8 cellular contexts compared by ENCODE assay signal in the genomic region with DNA sequence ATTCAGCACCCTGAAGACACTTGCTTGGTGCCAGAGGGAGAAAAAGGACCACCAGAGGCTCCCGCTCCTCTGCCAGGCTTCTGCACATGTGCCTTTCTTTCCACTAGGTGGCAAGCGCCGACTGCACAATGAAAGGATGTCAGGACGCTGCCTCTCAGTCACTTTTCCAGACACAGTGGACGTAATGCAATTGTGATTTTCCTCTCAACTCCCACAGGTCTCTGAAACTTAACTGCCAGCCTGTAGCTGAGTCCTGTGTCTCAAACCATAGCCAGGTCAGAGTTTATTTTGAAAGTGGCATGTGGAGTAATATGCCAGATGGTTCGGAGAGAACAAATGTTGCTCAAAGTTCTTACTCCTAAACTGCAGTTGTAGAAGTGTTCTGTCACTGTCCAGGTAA.
A peak's percentile ranks its signal among the peaks of the same experiment; 100 is the strongest.
DNase-seq lines count a peak whose midpoint lies in the region; ATAC-seq and TF ChIP-seq lines count a peak whose summit lies in the region.

No MANE protein-coding gene starts in this region.

- no peaks in the 10 kb centered on the region for H4K20me1 ChIP-seq in OCI-LY1 (ENCODE audit: insufficient read depth, low read length)

- no peak overlapping the region for H2AFZ ChIP-seq in OCI-LY1 (ENCODE audit: low read length)

- POLR2A ChIA-PET in A673 (lab: Charles Lee; ENCODE audit: low non-redundant PET), result no interaction called here

- no TSS peak for BruUV-seq in A673 (replicated peaks; lab: Mats Ljungman, UMichigan)

- H3K4me3 Mint-ChIP-seq in activated T-helper 1 cell treated with anti-CD3 and anti-CD28 coated beads, Interleukin-12 subunit alpha, Interleukin-12 subunit beta, Interleukin-2, Interleukin-4 antibody, amounts not matched to agents 30 ng/mL and 10 ng/mL and 1 ng/mL, durations not matched to agents 14 hours and 24 hours and 36 hours, result no peak overlapping the region

- H3F3A ChIP-seq in OCI-LY1 (ENCODE audit: insufficient read depth, low read length), result no peaks in the 10 kb centered on the region

- H3K4me1 ChIP-seq in A673 (ENCODE audit: insufficient read depth, low read length, poor library complexity, severe bottlenecking) (no peaks in the 10 kb centered on the region), HAP-1 (no peaks in the 10 kb centered on the region), OCI-LY1 (ENCODE audit: insufficient read depth, low read length, severe bottlenecking) (no peaks in the 10 kb centered on the region), lower lobe of right lung (peaks cover 8% of the 10 kb centered on the region)

- H3K4me3 ChIP-seq in A673 (ENCODE audit: low read depth, low read length, poor library complexity, severe bottlenecking) (no peak overlapping the region), HAP-1 (no peak overlapping the region), OCI-LY1 (ENCODE audit: low read depth, low read length, poor library complexity, severe bottlenecking) (no peak overlapping the region), dorsolateral prefrontal cortex (no peak overlapping the region), lower lobe of right lung (no peak overlapping the region)

- no peaks in the 10 kb centered on the region for H3K27me3 ChIP-seq in A673 (replicated peaks; ENCODE audit: insufficient read depth, low read depth, low read length, poor library complexity)
- no peaks in the 10 kb centered on the region for H3K27me3 ChIP-seq in HAP-1 (ENCODE audit: low read depth)
- H3K27me3 ChIP-seq in OCI-LY1 (ENCODE audit: insufficient read depth, low read length), result no peaks in the 10 kb centered on the region
- H3K27me3 ChIP-seq in dorsolateral prefrontal cortex, result no peaks in the 10 kb centered on the region
- no peaks in the 10 kb centered on the region for H3K27me3 ChIP-seq in lower lobe of right lung (ENCODE audit: low read depth)

- H3K4me1 Mint-ChIP-seq in activated T-helper 1 cell treated with anti-CD3 and anti-CD28 coated beads, Interleukin-12 subunit alpha, Interleukin-12 subunit beta, Interleukin-2, Interleukin-4 antibody, amounts not matched to agents 30 ng/mL and 10 ng/mL and 1 ng/mL, durations not matched to agents 14 hours and 24 hours and 36 hours (ENCODE audit: low read depth), result no peaks in the 10 kb centered on the region

- no peaks in the 10 kb centered on the region for H3K27me3 Mint-ChIP-seq in activated T-helper 1 cell treated with anti-CD3 and anti-CD28 coated beads, Interleukin-12 subunit alpha, Interleukin-12 subunit beta, Interleukin-2, Interleukin-4 antibody, amounts not matched to agents 30 ng/mL and 10 ng/mL and 1 ng/mL, durations not matched to agents 14 hours and 24 hours and 36 hours (ENCODE audit: insufficient read depth)

- no peaks in the 10 kb centered on the region for H3K79me2 ChIP-seq in OCI-LY1 (ENCODE audit: insufficient read depth, low read length)

- no peak overlapping the region for H3K4me2 ChIP-seq in OCI-LY1 (ENCODE audit: low read length)

- peak; percentile 80 to 94 for ATAC-seq in lower lobe of right lung
- no peak for ATAC-seq in GM19023 (IDR thresholded peaks at IDR 0.05; ENCODE audit: unreplicated experiment)

- CTCF ChIA-PET in A673 (lab: Charles Lee), result no interaction called here

- no peaks in the 10 kb centered on the region for H3K36me3 ChIP-seq in A673 (ENCODE audit: insufficient read depth, low read length, poor library complexity, severe bottlenecking)
- H3K36me3 ChIP-seq in HAP-1 (replicated peaks), result no peaks in the 10 kb centered on the region
- H3K36me3 ChIP-seq in OCI-LY1 (ENCODE audit: insufficient read depth, low read length), result no peaks in the 10 kb centered on the region
- peaks cover 44% of the 10 kb centered on the region for H3K36me3 ChIP-seq in lower lobe of right lung

- no peaks in the 10 kb centered on the region for H3K9me3 Mint-ChIP-seq in activated T-helper 1 cell treated with anti-CD3 and anti-CD28 coated beads, Interleukin-12 subunit alpha, Interleukin-12 subunit beta, Interleukin-2, Interleukin-4 antibody, amounts not matched to agents 30 ng/mL and 10 ng/mL and 1 ng/mL, durations not matched to agents 14 hours and 24 hours and 36 hours

- in situ Hi-C loops in HAP-1 (cut with MboI; ENCODE audit: low sequenced_read_pairs), result no loop called here

- DNase-seq in A673 (ENCODE audit: low spot score) (peak; percentile 82), HAP-1 (ENCODE audit: low spot score in 2 of 2) (peak; percentile 66 to 79), dorsolateral prefrontal cortex (peak; percentile 38 to 82 (median 68)), lower lobe of right lung (peak; percentile 62)
- DNase-seq in activated T-helper 1 cell treated with anti-CD3 and anti-CD28 coated beads, Interleukin-12 subunit alpha, Interleukin-12 subunit beta, Interleukin-2, Interleukin-4 antibody, amounts not matched to agents 30 ng/mL and 10 ng/mL and 1 ng/mL, durations not matched to agents 14 hours and 24 hours and 36 hours (ENCODE audit: low spot score), result no peak
- no peak for DNase-seq in effector CD8-positive, alpha-beta T cell (lab: John Stamatoyannopoulos, UW)

- no peak overlapping the region for H3K27ac Mint-ChIP-seq in activated T-helper 1 cell treated with anti-CD3 and anti-CD28 coated beads, Interleukin-12 subunit alpha, Interleukin-12 subunit beta, Interleukin-2, Interleukin-4 antibody, amounts not matched to agents 30 ng/mL and 10 ng/mL and 1 ng/mL, durations not matched to agents 14 hours and 24 hours and 36 hours

- H3K9me3 ChIP-seq in A673 (ENCODE audit: low read depth, low read length, poor library complexity, severe bottlenecking) (no peaks in the 10 kb centered on the region), HAP-1 (no peaks in the 10 kb centered on the region), OCI-LY1 (ENCODE audit: low read length) (no peaks in the 10 kb centered on the region), lower lobe of right lung (no peaks in the 10 kb centered on the region)

- H3K27ac ChIP-seq in A673 (ENCODE audit: low read depth, low read length, poor library complexity, severe bottlenecking), result no peak overlapping the region
- no peak overlapping the region for H3K27ac ChIP-seq in OCI-LY1 (ENCODE audit: low read depth, low read length, poor library complexity, severe bottlenecking)
- H3K27ac ChIP-seq in dorsolateral prefrontal cortex, result no peak overlapping the region
- H3K27ac ChIP-seq in lower lobe of right lung, result no peak overlapping the region

- H3K36me3 Mint-ChIP-seq in activated T-helper 1 cell treated with anti-CD3 and anti-CD28 coated beads, Interleukin-12 subunit alpha, Interleukin-12 subunit beta, Interleukin-2, Interleukin-4 antibody, amounts not matched to agents 30 ng/mL and 10 ng/mL and 1 ng/mL, durations not matched to agents 14 hours and 24 hours and 36 hours (ENCODE audit: low read depth), result peaks cover 29% of the 10 kb centered on the region

- H3K9ac ChIP-seq in OCI-LY1 (ENCODE audit: low read length), result no peak overlapping the region

- no peaks in the 10 kb centered on the region for H3K9me2 ChIP-seq in OCI-LY1 (ENCODE audit: low read depth, low read length)

- TF ChIP-seq CTCF in A673 (conservative IDR thresholded peaks at IDR 0.05; ENCODE audit: low read depth, low read length), result peak; percentile 89
- TF ChIP-seq CTCF in OCI-LY1 (IDR thresholded peaks at IDR 0.05; ENCODE audit: low read length), result peak; percentile 62
- peak; percentile 54 to 88 (median 82) for TF ChIP-seq CTCF in dorsolateral prefrontal cortex (IDR thresholded peaks at IDR 0.05 in 54 of 56, conservative IDR thresholded peaks at IDR 0.05 in 2 of 56; ENCODE audit: low read depth in 1 of 56, partially characterized antibody in 56 of 56)
- TF ChIP-seq CTCF in lower lobe of right lung (IDR thresholded peaks at IDR 0.05), result peak; percentile 69

- intact Hi-C loops in A673 (cut with micrococcal nuclease; ENCODE audit: unreplicated experiment) (loop anchor here (1.0 kb wide), 1 partner anchor 402 kb away; no protein-coding TSS in a partner anchor), dorsolateral prefrontal cortex (cut with DNase I) (loop anchor here in 1 of 2 donors (5.0 kb wide), 2 partner anchors 56 to 406 kb away; no protein-coding TSS in a partner anchor), lower lobe of right lung (cut with DNase I) (no loop called here)
- intact Hi-C loops in activated T-helper 1 cell treated with anti-CD3 and anti-CD28 coated beads, Interleukin-12 subunit alpha, Interleukin-12 subunit beta, Interleukin-2, Interleukin-4 antibody, amounts not matched to agents 30 ng/mL and 10 ng/mL and 1 ng/mL, durations not matched to agents 14 hours and 24 hours and 36 hours (cut with micrococcal nuclease), result no loop called here

Comparison
In these comparisons a context has a peak if more than half of its experiments do, and no peak if none do; other contexts are left out.
1. DNase-seq: peak in A673 (single experiment), HAP-1 (2 of 2), dorsolateral prefrontal cortex (10 of 10) and lower lobe of right lung (single experiment); none in activated T-helper 1 cell treated with anti-CD3 and anti-CD28 coated beads, Interleukin-12 subunit alpha, Interleukin-12 subunit beta, Interleukin-2, Interleukin-4 antibody, amounts not matched to agents 30 ng/mL and 10 ng/mL and 1 ng/mL, durations not matched to agents 14 hours and 24 hours and 36 hours (single experiment) and effector CD8-positive, alpha-beta T cell (single experiment).
2. Peak in every context shown above with its lines, with median percentiles within 50 percentile points of each other: CTCF ChIP-seq.